In the genomic region with DNA sequence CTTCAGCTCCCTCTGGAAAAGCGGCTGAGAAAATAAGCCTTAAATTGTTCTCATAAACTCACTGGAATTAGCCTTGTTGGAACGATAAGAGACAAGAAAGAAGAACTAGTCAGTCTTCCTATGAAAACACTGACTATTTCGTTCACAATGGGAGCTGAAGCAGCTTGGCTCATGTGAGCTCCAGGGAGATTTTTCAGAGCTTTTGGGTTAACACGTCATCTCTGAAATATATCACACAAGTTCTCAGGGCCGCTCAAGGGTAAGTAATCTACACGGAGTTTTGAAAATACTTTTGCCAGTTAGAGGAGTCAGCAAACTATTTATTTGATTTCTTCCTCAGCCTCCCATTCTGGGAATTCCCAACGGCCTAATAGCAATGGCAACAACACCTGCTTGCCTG, we compare ENCODE assay signal across 21 cellular contexts.
"Had no signal": no experiment of that assay in that cellular context is flagged by ENCODE, and none has a peak within 500 bp of the region (broad histone marks: within the 10 kb centered on the region; RNA-seq: fewer than 3 reads in every experiment).

No MANE protein-coding gene starts in this region.

- H3K4me1 Mint-ChIP-seq: activated naive CD8-positive, alpha-beta T cell treated with anti-CD3 and anti-CD28 coated beads for 36 hours; naive thymus-derived CD8-positive, alpha-beta T cell; stimulated activated naive B cell treated with anti-CD40 and anti-IgM and Interleukin-4, amounts not matched to agents 10 μg/mL and 1 μg/mL and 100 μg/mL, for 72 hours had no signal

- H3K36me3 ChIP-seq: cardiac muscle cell, left lung, tibial artery, uterus had no signal

- H3K4me3 ChIP-seq: cardiac muscle cell, left lung, tibial artery, uterus had no signal

- H3K9me3 Mint-ChIP-seq: activated CD8-positive, alpha-beta T cell treated with anti-CD3 and anti-CD28 coated beads for 36 hours; activated naive CD8-positive, alpha-beta T cell treated with anti-CD3 and anti-CD28 coated beads for 36 hours had no signal

- H3K27ac Mint-ChIP-seq: activated CD8-positive, alpha-beta T cell treated with anti-CD3 and anti-CD28 coated beads for 36 hours; activated naive CD8-positive, alpha-beta T cell treated with anti-CD3 and anti-CD28 coated beads for 36 hours; memory B cell; naive thymus-derived CD8-positive, alpha-beta T cell; stimulated activated naive B cell treated with anti-CD40 and anti-IgM and Interleukin-4, amounts not matched to agents 10 μg/mL and 1 μg/mL and 100 μg/mL, for 72 hours had no signal

- FAIRE-seq: endometrium, kidney had no signal

- H3K36me3 Mint-ChIP-seq: activated naive CD8-positive, alpha-beta T cell treated with anti-CD3 and anti-CD28 coated beads for 36 hours; stimulated activated naive B cell treated with anti-CD40 and anti-IgM and Interleukin-4, amounts not matched to agents 10 μg/mL and 1 μg/mL and 100 μg/mL, for 72 hours had no signal

- H3K4me1 ChIP-seq: left lung, tibial artery, uterus had no signal

- H3K27ac ChIP-seq: cardiac muscle cell, left lung, tibial artery, uterus had no signal

- H3K4me3 Mint-ChIP-seq: activated CD8-positive, alpha-beta T cell treated with anti-CD3 and anti-CD28 coated beads for 36 hours; activated naive CD8-positive, alpha-beta T cell treated with anti-CD3 and anti-CD28 coated beads for 36 hours; memory B cell; naive thymus-derived CD8-positive, alpha-beta T cell; stimulated activated naive B cell treated with anti-CD40 and anti-IgM and Interleukin-4, amounts not matched to agents 10 μg/mL and 1 μg/mL and 100 μg/mL, for 72 hours had no signal

- H3K9me3 ChIP-seq: left lung, tibial artery, uterus had no signal

- DNase-seq: activated CD4-positive, alpha-beta T cell treated with anti-CD3 and anti-CD28 coated beads for 48 hours; activated CD8-positive, alpha-beta memory T cell treated with anti-CD3 and anti-CD28 coated beads, Interleukin-2, amount 50 U/mL, for 48 hours; activated CD8-positive, alpha-beta T cell treated with anti-CD3 and anti-CD28 coated beads for 36 hours; activated gamma-delta T cell treated with Interleukin-2 at 50 U/mL for 16 hours; activated naive CD8-positive, alpha-beta T cell treated with anti-CD3 and anti-CD28 coated beads for 36 hours; aorta; foreskin fibroblast; hippocampal formation; kidney; left lung; naive thymus-derived CD8-positive, alpha-beta T cell; nucleus accumbens; posterior cingulate gyrus; retina; stimulated activated CD4-positive, alpha-beta T cell treated with anti-CD3 and anti-CD28 coated beads, Interleukin-2, amount 100 ng/mL, for 48 hours; stimulated activated naive B cell treated with anti-CD40 and anti-IgM and Interleukin-4, amounts not matched to agents 10 μg/mL and 1 μg/mL and 100 μg/mL, for 72 hours; tibial artery; uterus had no signal

- H3K27me3 Mint-ChIP-seq: memory B cell had no signal

- H3K27me3 ChIP-seq: cardiac muscle cell, left lung, tibial artery had no signal

- ATAC-seq: activated CD8-positive, alpha-beta T cell treated with anti-CD3 and anti-CD28 coated beads for 36 hours; left lung; naive thymus-derived CD8-positive, alpha-beta T cell; stimulated activated naive B cell treated with anti-CD40 and anti-IgM and Interleukin-4, amounts not matched to agents 10 μg/mL and 1 μg/mL and 100 μg/mL, for 72 hours had no signal
